9 cellular contexts compared by ENCODE assay signal in genomic region chr10:129970404-129971364, GRCh38. TPM values are rescaled to one million over a fixed set of nuclear protein-coding genes. Genes with fewer than 3 reads are reported as not detected.
DNase-seq lines count a peak whose midpoint lies in the region; ATAC-seq and TF ChIP-seq lines count a peak whose summit lies in the region.
"Had no signal": no experiment of that assay in that cellular context is flagged by ENCODE, and none has a peak within 500 bp of the region (broad histone marks: within the 10 kb centered on the region; RNA-seq: fewer than 3 reads in every experiment).

No MANE protein-coding gene starts in this region.

- 4 to 15% methylated on average over 30 to 39 of the region's 60 CpGs for WGBS in esophagus squamous epithelium, 2 donors
- 2 to 3% methylated on average over 60 of the region's 60 CpGs for WGBS in sigmoid colon, 2 donors
- WGBS in lower leg skin, 2 donors, result 2% methylated on average over 59 to 60 of the region's 60 CpGs

- TF ChIP-seq CTCF in esophagus squamous epithelium (IDR thresholded peaks at IDR 0.05), result no peak
- no peak for TF ChIP-seq CTCF in sigmoid colon (IDR thresholded peaks at IDR 0.05)
- no peak for TF ChIP-seq CTCF in lower leg skin (IDR thresholded peaks at IDR 0.05)

- no peak for TF ChIP-seq POLR2A in esophagus squamous epithelium (IDR thresholded peaks at IDR 0.05)
- TF ChIP-seq POLR2A in sigmoid colon (IDR thresholded peaks at IDR 0.05), result no peak
- TF ChIP-seq POLR2A in lower leg skin (IDR thresholded peaks at IDR 0.05), result no peak

- intact Hi-C loops in esophagus squamous epithelium (cut with DNase I), result no loop called here
- intact Hi-C loops in sigmoid colon (cut with DNase I), result loop anchor here (1.0 to 10.0 kb wide), 3 partner anchors 939 to 1758 kb away; no protein-coding TSS in a partner anchor
- intact Hi-C loops in lower leg skin (cut with DNase I; ENCODE audit: low total_unique reads), result loop anchor here (5.0 to 10.0 kb wide), 2 partner anchors 1336 to 1758 kb away; no protein-coding TSS in a partner anchor

- peak overlapping the region; percentile 46 for H3K4me3 ChIP-seq in MG63
- peak overlapping the region in 3 of 4 donors; percentile 24 to 59 (median 43) for H3K4me3 ChIP-seq in esophagus squamous epithelium
- H3K4me3 ChIP-seq in sigmoid colon, result peak overlapping the region in 3 of 4 donors; percentile 27 to 45 (median 41)
- H3K4me3 ChIP-seq in lower leg skin (ENCODE audit: low read depth, poor library complexity, severe bottlenecking), result no peak overlapping the region
- H3K4me3 ChIP-seq: lung had no signal

- DNase-seq in NCI-H82 (lab: John Stamatoyannopoulos, UW), result peak; percentile 4
- DNase-seq in NCI-H82 treated with DMSO at 0.1 percent for 48 hours (lab: John Stamatoyannopoulos, UW; ENCODE audit: unreplicated experiment), result no peak
- DNase-seq in MG63, result no peak
- DNase-seq in esophagus squamous epithelium (lab: John Stamatoyannopoulos, UW), result no peak
- peak; percentile 61 for DNase-seq in sigmoid colon
- DNase-seq in lower leg skin (ENCODE audit: low spot score in 2 of 2), result no peak

- H3K9me3 ChIP-seq in MG63 (no peaks in the 10 kb centered on the region), esophagus squamous epithelium (no peaks in the 10 kb centered on the region), sigmoid colon (no peaks in the 10 kb centered on the region)

- no peak for TF ChIP-seq EP300 in sigmoid colon (IDR thresholded peaks at IDR 0.05)

- H3K27me3 ChIP-seq in MG63, result peaks cover 18% of the 10 kb centered on the region
- H3K27me3 ChIP-seq in esophagus squamous epithelium, result peaks cover 32 to 100% (median 51%) of the 10 kb centered on the region in 4 donors
- peaks cover 81 to 95% (median 82%) of the 10 kb centered on the region in 3 donors for H3K27me3 ChIP-seq in sigmoid colon

- no peak overlapping the region for H3K27ac ChIP-seq in esophagus squamous epithelium
- no peak overlapping the region for H3K27ac ChIP-seq in sigmoid colon

- no peak for ATAC-seq in GM19023 (IDR thresholded peaks at IDR 0.05; ENCODE audit: unreplicated experiment)
- ATAC-seq in GM18868 (IDR thresholded peaks at IDR 0.05; ENCODE audit: unreplicated experiment), result no peak

- no peaks in the 10 kb centered on the region for H3K36me3 ChIP-seq in MG63
- H3K36me3 ChIP-seq in esophagus squamous epithelium, result no peaks in the 10 kb centered on the region
- no peaks in the 10 kb centered on the region for H3K36me3 ChIP-seq in sigmoid colon

- H3K4me1 ChIP-seq in esophagus squamous epithelium (peaks cover 5 to 72% (median 34%) of the 10 kb centered on the region in 3 donors), sigmoid colon (peaks cover 0 to 62% (median 58%) of the 10 kb centered on the region in 4 donors)

RNA-seq across cellular contexts. Expression of gene EBF3, which starts 6.6 kb away (rescaled TPM):
- 3.1 and 3.4 TPM in 2 replicates for total RNA-seq in MG63 (2014; rRNA removed; shearing (Covaris generic); ENCODE audit: low replicate concordance)
- total RNA-seq in esophagus squamous epithelium (1 to 10 TPM in 2 of 4 donors, under 1 TPM in 2; 0.42 to 2.9 (median 1.3) TPM), sigmoid colon (1 to 10 TPM; 4.3 to 8.9 (median 5.8) TPM), lower leg skin (1 to 10 TPM in 3 of 4 donors, under 1 TPM in 1; 0.80 to 8.5 (median 2.4) TPM)
- 1 to 10 TPM in 2 of 3 donors, not detected in 1; 1.2 to 1.3 TPM for polyA plus RNA-seq in sigmoid colon

Comparison
In these comparisons a context has a peak if more than half of its experiments do, and no peak if none do; other contexts are left out.
1. DNase-seq: peak in NCI-H82 (single experiment) and sigmoid colon (single experiment); none in NCI-H82 treated with DMSO at 0.1 percent for 48 hours (single experiment), MG63 (single experiment), esophagus squamous epithelium (single experiment) and lower leg skin (0 of 2).